In genomic region chr2:231182500-231182899, GRCh38 we compare ENCODE assay signal across 12 cellular contexts. TPM values are rescaled to one million over a fixed set of nuclear protein-coding genes. Genes with fewer than 3 reads are reported as not detected.
DNase-seq lines count a peak whose midpoint lies in the region; ATAC-seq and TF ChIP-seq lines count a peak whose summit lies in the region.
"Had no signal": no experiment of that assay in that cellular context is flagged by ENCODE, and none has a peak within 500 bp of the region (broad histone marks: within the 10 kb centered on the region; RNA-seq: fewer than 3 reads in every experiment).

No MANE protein-coding gene starts in this region.

- H3K9me3 Mint-ChIP-seq in GM23338 (no peaks in the 10 kb centered on the region), memory B cell (no peaks in the 10 kb centered on the region)
- no peaks in the 10 kb centered on the region for H3K9me3 Mint-ChIP-seq in activated T-cell treated with anti-CD3 and anti-CD28 coated beads, Interleukin-2, amount 50 U/mL, for 24 hours
- no peaks in the 10 kb centered on the region for H3K9me3 Mint-ChIP-seq in activated T-cell treated with anti-CD3 and anti-CD28 coated beads, Interleukin-2, amount 50 U/mL, for 72 hours
- H3K9me3 Mint-ChIP-seq: IgD-negative memory B cell; naive thymus-derived CD8-positive, alpha-beta T cell had no signal

- H3K79me2 ChIP-seq in ACC112 (ENCODE audit: control insufficient read depth, insufficient read depth, low read length, unreplicated experiment) (no peaks in the 10 kb centered on the region), GM23338 (replicated peaks; ENCODE audit: insufficient read depth) (no peaks in the 10 kb centered on the region), SK-N-SH (ENCODE audit: insufficient read depth) (no peaks in the 10 kb centered on the region)

- H3K27me3 Mint-ChIP-seq in GM23338 (ENCODE audit: insufficient read depth, low read depth, poor library complexity), result peaks cover 10% of the 10 kb centered on the region
- H3K27me3 Mint-ChIP-seq in memory B cell, result peaks cover 2% of the 10 kb centered on the region
- H3K27me3 Mint-ChIP-seq in activated T-cell treated with anti-CD3 and anti-CD28 coated beads, Interleukin-2, amount 50 U/mL, for 24 hours, result peaks cover 3% of the 10 kb centered on the region
- no peaks in the 10 kb centered on the region for H3K27me3 Mint-ChIP-seq in activated T-cell treated with anti-CD3 and anti-CD28 coated beads, Interleukin-2, amount 50 U/mL, for 72 hours (ENCODE audit: low read depth)

- TF ChIP-seq EP300 in SK-N-SH (IDR thresholded peaks at IDR 0.05; ENCODE audit: borderline replicate concordance in 1 of 2, low read depth in 1 of 2, low read length in 1 of 2), result no peak

- DNase-seq in GM23338 (ENCODE audit: low spot score) (no peak), SK-N-SH (no peak), memory B cell (ENCODE audit: low spot score in 2 of 2) (no peak), NCI-H1092 treated with DMSO at 0.1 percent for 48 hours (lab: John Stamatoyannopoulos, UW) (no peak)
- no peak for DNase-seq in activated T-cell treated with anti-CD3 and anti-CD28 coated beads, Interleukin-2, amount 50 U/mL, for 24 hours
- DNase-seq in activated CD4-positive, alpha-beta T cell treated with anti-CD3 and anti-CD28 coated beads, Interleukin-2, amount 50 U/mL, for 48 hours, result no peak
- DNase-seq in activated T-cell treated with anti-CD3 and anti-CD28 coated beads, Interleukin-2, amount 50 U/mL, for 72 hours, result no peak
- DNase-seq: NCI-H345, T-helper 1 cell had no signal

- H4K20me1 ChIP-seq in GM23338 (replicated peaks; ENCODE audit: insufficient read depth), result no peaks in the 10 kb centered on the region
- no peaks in the 10 kb centered on the region for H4K20me1 ChIP-seq in SK-N-SH (ENCODE audit: insufficient read depth)

- H3K4me1 Mint-ChIP-seq in GM23338 (peaks cover 19% of the 10 kb centered on the region), memory B cell (peaks cover 19% of the 10 kb centered on the region)
- peaks cover 15% of the 10 kb centered on the region for H3K4me1 Mint-ChIP-seq in activated T-cell treated with anti-CD3 and anti-CD28 coated beads, Interleukin-2, amount 50 U/mL, for 24 hours (ENCODE audit: low read depth)
- H3K4me1 Mint-ChIP-seq in activated T-cell treated with anti-CD3 and anti-CD28 coated beads, Interleukin-2, amount 50 U/mL, for 72 hours (ENCODE audit: low read depth), result peaks cover 12% of the 10 kb centered on the region

- H3K4me3 ChIP-seq in ACC112 (ENCODE audit: low read depth, low read length) (no peak overlapping the region), GM23338 (no peak overlapping the region), SK-N-SH (ENCODE audit: low read depth in 2 of 2, low read length in 1 of 2) (no peak overlapping the region)

- H3K36me3 ChIP-seq in ACC112 (ENCODE audit: insufficient read depth, low read length) (no peaks in the 10 kb centered on the region), GM23338 (ENCODE audit: insufficient read depth) (no peaks in the 10 kb centered on the region), SK-N-SH (replicated peaks in 1 of 2; ENCODE audit: control insufficient read depth in 1 of 2, insufficient read depth in 2 of 2, low read length in 1 of 2) (peaks cover 0 to 4% of the 10 kb centered on the region in 2 experiments)

- H3K9me3 ChIP-seq in SK-N-SH, result no peaks in the 10 kb centered on the region

- ATAC-seq in GM23338, result peak; percentile 30; the same call in 2 of the 3 replicates
- no peak for ATAC-seq in memory B cell (ENCODE audit: low read depth)
- ATAC-seq in activated T-cell treated with anti-CD3 and anti-CD28 coated beads, Interleukin-2, amount 50 U/mL, for 72 hours (replicated peaks in 1 of 2), result no peak
- ATAC-seq: naive thymus-derived CD8-positive, alpha-beta T cell had no signal

- peaks cover 3% of the 10 kb centered on the region; the same call in 1 of the 2 replicates for H3K9me2 ChIP-seq in GM23338 (ENCODE audit: insufficient read depth)
- H3K9me2 ChIP-seq in SK-N-SH, result no peaks in the 10 kb centered on the region

- TF ChIP-seq RAD21 in SK-N-SH (IDR thresholded peaks at IDR 0.05; ENCODE audit: low read length), result no peak

- H3K27ac ChIP-seq in ACC112 (ENCODE audit: low read depth, low read length), result peak overlapping the region; percentile 63
- no peak overlapping the region for H3K27ac ChIP-seq in GM23338 (ENCODE audit: low read depth)
- H3K27ac ChIP-seq in SK-N-SH (ENCODE audit: low read depth in 2 of 2, low read length in 1 of 2), result 0 out of 4 replicates have a peak overlapping the region, but pooled peaks of 1 of the 2 experiments have one; percentile 13

- H3K9ac ChIP-seq in SK-N-SH, result no peak overlapping the region

- H3K4me2 ChIP-seq in GM23338 (no peak overlapping the region), SK-N-SH (no peak overlapping the region)

- peaks cover 3% of the 10 kb centered on the region; the same call in 1 of the 2 replicates for H3F3A ChIP-seq in GM23338 (replicated peaks; ENCODE audit: low read depth)
- no peaks in the 10 kb centered on the region for H3F3A ChIP-seq in SK-N-SH (replicated peaks; ENCODE audit: insufficient read depth)

- H3K4me3 Mint-ChIP-seq in GM23338 (no peak overlapping the region), memory B cell (no peak overlapping the region)
- no peak overlapping the region for H3K4me3 Mint-ChIP-seq in activated T-cell treated with anti-CD3 and anti-CD28 coated beads, Interleukin-2, amount 50 U/mL, for 24 hours
- no peak overlapping the region for H3K4me3 Mint-ChIP-seq in activated T-cell treated with anti-CD3 and anti-CD28 coated beads, Interleukin-2, amount 50 U/mL, for 72 hours
- H3K4me3 Mint-ChIP-seq: IgD-negative memory B cell had no signal

- H3K27ac Mint-ChIP-seq in GM23338 (no peak overlapping the region), memory B cell (peak overlapping the region; percentile 1)
- H3K27ac Mint-ChIP-seq in activated T-cell treated with anti-CD3 and anti-CD28 coated beads, Interleukin-2, amount 50 U/mL, for 24 hours, result no peak overlapping the region
- H3K27ac Mint-ChIP-seq in activated T-cell treated with anti-CD3 and anti-CD28 coated beads, Interleukin-2, amount 50 U/mL, for 72 hours, result no peak overlapping the region
- H3K27ac Mint-ChIP-seq: naive thymus-derived CD8-positive, alpha-beta T cell had no signal

- peaks cover 36% of the 10 kb centered on the region for H3K4me1 ChIP-seq in ACC112 (ENCODE audit: control insufficient read depth, insufficient read depth, low read length, unreplicated experiment)
- peaks cover 10% of the 10 kb centered on the region for H3K4me1 ChIP-seq in GM23338 (ENCODE audit: insufficient read depth)
- H3K4me1 ChIP-seq in SK-N-SH (ENCODE audit: control insufficient read depth in 1 of 2, insufficient read depth in 2 of 2, low read depth in 1 of 2, low read length in 1 of 2), result peaks cover 5 to 16% of the 10 kb centered on the region in 2 experiments; a peak in 2 of 4 replicates

- CTCF ChIA-PET in SK-N-SH (lab: Yijun Ruan, JAX), result interaction anchor here (0.9 to 3.9 kb wide), 8 partner anchors 9 to 230 kb away, joined by 3 to 15 read pairs (median 4); no protein-coding TSS in a partner anchor

- POLR2A ChIA-PET in SK-N-SH (lab: Yijun Ruan, JAX), result no interaction called here

- TF ChIP-seq CTCF in GM23338 (conservative IDR thresholded peaks at IDR 0.05; ENCODE audit: low read depth in 2 of 2) (no peak), SK-N-SH (IDR thresholded peaks at IDR 0.05) (no peak)

- H3K36me3 Mint-ChIP-seq in GM23338 (ENCODE audit: low read depth), result no peaks in the 10 kb centered on the region
- H3K36me3 Mint-ChIP-seq in memory B cell, result no peaks in the 10 kb centered on the region
- H3K36me3 Mint-ChIP-seq in activated T-cell treated with anti-CD3 and anti-CD28 coated beads, Interleukin-2, amount 50 U/mL, for 24 hours (ENCODE audit: low read depth), result peaks cover under 1% of the 10 kb centered on the region
- H3K36me3 Mint-ChIP-seq in activated T-cell treated with anti-CD3 and anti-CD28 coated beads, Interleukin-2, amount 50 U/mL, for 72 hours (ENCODE audit: insufficient read depth in 2 of 2), result no peaks in the 10 kb centered on the region
- H3K36me3 Mint-ChIP-seq: IgD-negative memory B cell; naive thymus-derived CD8-positive, alpha-beta T cell had no signal

- 88% methylated on average over 8 of the region's 8 CpGs for WGBS in SK-N-SH (ENCODE audit: low lambda C conversion rate)

- H2AFZ ChIP-seq in ACC112 (ENCODE audit: low read length, unreplicated experiment) (no peak overlapping the region), GM23338 (peak overlapping the region; percentile 15; the same call in 1 of the 2 replicates), SK-N-SH (ENCODE audit: low read depth) (no peak overlapping the region)

- H3K27me3 ChIP-seq in ACC112 (ENCODE audit: insufficient read depth, low read length) (no peaks in the 10 kb centered on the region), GM23338 (ENCODE audit: insufficient read depth) (no peaks in the 10 kb centered on the region), SK-N-SH (ENCODE audit: insufficient read depth) (no peaks in the 10 kb centered on the region)

TF ChIP-seq in GM23338, 12 proteins besides CTCF, POLR2A, EP300 and RAD21 (continues in another document):
- TF ChIP-seq EZH2 (IDR thresholded peaks at IDR 0.05; ENCODE audit: low read depth, unreplicated experiment), result no peak
- TF ChIP-seq JUNB (IDR thresholded peaks at IDR 0.05; ENCODE audit: unreplicated experiment), result no peak

TF ChIP-seq in SK-N-SH, 30 proteins besides CTCF, POLR2A, EP300 and RAD21 (continues in another document):
- TF ChIP-seq RXRA (IDR thresholded peaks at IDR 0.05; ENCODE audit: borderline replicate concordance, low read depth), result no peak
- TF ChIP-seq TAF1 (IDR thresholded peaks at IDR 0.05; ENCODE audit: borderline replicate concordance, low read depth, low read length), result no peak

RNA-seq across cellular contexts. Expression of gene ARMC9, which starts 15.9 kb away (rescaled TPM):
- 56.0 and 63.6 TPM in 2 replicates for total RNA-seq in GM23338 (2014; rRNA removed; shearing (Covaris generic))
- polyA plus RNA-seq in GM23338 (2016; fragmentation: Nextera tagmentation; extraction: Ambion mirVana) (24.4 and 29.2 TPM in 2 replicates), SK-N-SH (2012; rRNA removed) (25.3 and 38.5 TPM in 2 replicates)
- polyA plus RNA-seq in SK-N-SH (2012; cell fraction: cytosol; rRNA removed), result 22.3 and 27.1 TPM in 2 replicates
- 44.4 and 47.1 TPM in 2 replicates for polyA plus RNA-seq in SK-N-SH (2012; cell fraction: nucleus; rRNA removed)
- total RNA-seq in activated T-cell treated with anti-CD3 and anti-CD28 coated beads, Interleukin-2, amount 50 U/mL, for 72 hours, result 1 to 10 TPM; 1.4 to 2.1 TPM

RNA-seq across cellular contexts. Expression of gene HTR2B, which starts 57.7 kb away (rescaled TPM):
- not detected in 2 replicates for total RNA-seq in GM23338 (2014; rRNA removed; shearing (Covaris generic))
- polyA plus RNA-seq in GM23338 (2016; fragmentation: Nextera tagmentation; extraction: Ambion mirVana), result 0.16 and 0.47 TPM in 2 replicates
- polyA plus RNA-seq in SK-N-SH (2012; rRNA removed), result 0.25 and 0.41 TPM in 2 replicates
- 0.35 and 0.46 TPM in 2 replicates for polyA plus RNA-seq in SK-N-SH (2012; cell fraction: cytosol; rRNA removed)
- polyA plus RNA-seq in SK-N-SH (2012; cell fraction: nucleus; rRNA removed), result 0.02 and 0.17 TPM in 2 replicates
- total RNA-seq in activated T-cell treated with anti-CD3 and anti-CD28 coated beads, Interleukin-2, amount 50 U/mL, for 72 hours, result not detected
- total RNA-seq: naive thymus-derived CD8-positive, alpha-beta T cell had no signal
- polyA plus RNA-seq: IgD-negative memory B cell had no signal

Comparison
In these comparisons a context has a peak if more than half of its experiments do, and no peak if none do; other contexts are left out.
1. RNA of gene ARMC9, which starts 15.9 kb away (total RNA-seq): 56.0 to 63.6 TPM in GM23338; 1.4 to 2.1 TPM in activated T-cell treated with anti-CD3 and anti-CD28 coated beads, Interleukin-2, amount 50 U/mL, for 72 hours; every median in the first group is over 10 times any median in the second.